8 cellular contexts compared by ENCODE assay signal in the genomic region with DNA sequence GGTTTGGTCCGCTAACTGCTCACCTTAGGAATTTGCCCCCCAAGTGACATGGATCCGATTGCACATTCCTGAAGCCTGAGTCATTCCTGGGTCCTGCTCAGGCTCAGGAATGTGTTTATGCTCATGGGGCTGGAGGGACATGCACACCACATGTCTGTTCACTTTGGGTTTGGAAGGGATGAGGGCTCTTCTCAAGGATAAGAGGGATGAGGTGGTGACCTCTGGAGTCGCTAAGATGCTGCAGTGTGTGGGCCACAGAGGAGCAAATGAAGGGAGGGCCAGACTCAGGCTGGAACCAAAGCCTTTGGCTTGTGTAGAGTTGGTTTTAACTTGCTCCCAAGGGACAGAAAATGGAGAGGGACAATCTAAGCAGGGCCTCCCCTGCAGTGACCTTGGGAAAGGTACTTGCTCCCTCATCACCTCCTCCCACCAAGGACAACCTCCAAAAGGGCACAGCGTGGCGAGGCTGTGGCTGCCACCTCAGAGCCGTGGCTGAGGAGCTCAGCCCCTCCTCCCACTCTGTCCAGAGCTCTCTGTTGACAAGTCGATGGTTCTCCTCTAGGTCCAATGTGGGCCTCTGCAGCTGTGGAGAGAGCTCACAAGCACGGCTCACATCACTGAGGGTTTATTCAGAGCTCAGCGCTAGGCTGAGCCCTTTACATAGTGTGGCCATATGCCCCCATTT.
A peak's percentile ranks its signal among the peaks of the same experiment; 100 is the strongest.
DNase-seq lines count a peak whose midpoint lies in the region; ATAC-seq and TF ChIP-seq lines count a peak whose summit lies in the region.

No MANE protein-coding gene starts in this region.

- TF ChIP-seq CTCF in epithelial cell of esophagus (IDR thresholded peaks at IDR 0.05; ENCODE audit: insufficient read depth, low read depth, low read length, missing control alignments) (no peak), mucosa of descending colon (IDR thresholded peaks at IDR 0.05) (no peak), GM10266 (IDR thresholded peaks at IDR 0.05; ENCODE audit: control insufficient read depth, insufficient read depth, low read depth, missing control alignments) (no peak)

- H3K4me1 ChIP-seq in mucosa of descending colon (ENCODE audit: low read depth): peaks cover 3% of the 10 kb centered on the region

- H3K36me3 ChIP-seq in MG63 (no peaks in the 10 kb centered on the region), mucosa of descending colon (ENCODE audit: low read depth) (no peaks in the 10 kb centered on the region)

- intact Hi-C loops in mucosa of descending colon (cut with DNase I, micrococcal nuclease): no loop called here

- peak; percentile 41 for ATAC-seq in mucosa of descending colon
- no peak for ATAC-seq in HG03442 (IDR thresholded peaks at IDR 0.05; ENCODE audit: unreplicated experiment)
- no peak for ATAC-seq in HG02852 (IDR thresholded peaks at IDR 0.05; ENCODE audit: unreplicated experiment)

- peak; percentile 98 for DNase-seq in A172 (ENCODE audit: low spot score)
- DNase-seq in MG63: peak; percentile 85
- peak; percentile 71 for DNase-seq in epithelial cell of esophagus (ENCODE audit: low read depth)
- DNase-seq in mucosa of descending colon: peak in 1 of 3 donors; percentile 28
- no peak for DNase-seq in GM10266 (ENCODE audit: extremely low spot score)
- DNase-seq in stimulated activated CD4-positive, alpha-beta T cell treated with anti-CD3 and anti-CD28 coated beads, Interleukin-2, amount 100 ng/mL, for 48 hours: no peak

- no peaks in the 10 kb centered on the region for H3K9me3 ChIP-seq in MG63
- H3K9me3 ChIP-seq in mucosa of descending colon: peaks cover 5% of the 10 kb centered on the region

- H3K27me3 ChIP-seq in MG63: no peaks in the 10 kb centered on the region

- H3K4me3 ChIP-seq in MG63 (no peak overlapping the region), epithelial cell of esophagus (ENCODE audit: low read length) (no peak overlapping the region), mucosa of descending colon (no peak overlapping the region)

Comparison
In these comparisons a context has a peak if more than half of its experiments do, and no peak if none do; other contexts are left out.
1. DNase-seq: peak in A172 (single experiment), MG63 (single experiment) and epithelial cell of esophagus (single experiment); none in GM10266 (single experiment) and stimulated activated CD4-positive, alpha-beta T cell treated with anti-CD3 and anti-CD28 coated beads, Interleukin-2, amount 100 ng/mL, for 48 hours (0 of 2).